24 cellular contexts compared by ENCODE assay signal in genomic region chr12:99948380-99948779, GRCh38. TPM values are rescaled to one million over a fixed set of nuclear protein-coding genes. Genes with fewer than 3 reads are reported as not detected.
"Had no signal": no experiment of that assay in that cellular context is flagged by ENCODE, and none has a peak within 500 bp of the region (broad histone marks: within the 10 kb centered on the region; RNA-seq: fewer than 3 reads in every experiment).

No MANE protein-coding gene starts in this region.

- DNase-seq: dermis blood vessel endothelial cell; effector memory CD4-positive, alpha-beta T cell; foreskin keratinocyte; heart right ventricle; hippocampal formation; left cardiac atrium; left lung; mesenchymal stem cell; mucosa of descending colon; naive B cell; pancreas; right lobe of liver; small intestine; stimulated activated CD4-positive, alpha-beta T cell treated with anti-CD3 and anti-CD28 coated beads, Interleukin-15, amount 100 ng/mL, for 24 hours; stimulated activated CD4-positive, alpha-beta T cell treated with anti-CD3 and anti-CD28 coated beads, Interleukin-2, amount 100 ng/mL, for 48 hours; stimulated activated naive B cell treated with anti-CD40 and anti-IgM and Interleukin-4, amounts not matched to agents 10 μg/mL and 1 μg/mL and 100 μg/mL, for 72 hours; upper lobe of right lung; uterus had no signal

- H3K36me3 ChIP-seq: esophagus muscularis mucosa, gastroesophageal sphincter, heart right ventricle, left lung, neutrophil, pancreas, right lobe of liver, thoracic aorta, tibial nerve, upper lobe of right lung, uterus had no signal

- H3K4me3 ChIP-seq: esophagus muscularis mucosa, gastroesophageal sphincter, heart right ventricle, left lung, mucosa of descending colon, pancreas, right lobe of liver, thoracic aorta, tibial nerve, upper lobe of right lung, uterus had no signal

- H3K4me1 ChIP-seq: esophagus muscularis mucosa, foreskin keratinocyte, gastroesophageal sphincter, heart right ventricle, left lung, pancreas, right lobe of liver, tibial nerve, upper lobe of right lung, uterus had no signal

- ATAC-seq: foreskin keratinocyte; gastroesophageal sphincter; heart right ventricle; left cardiac atrium; left lung; mucosa of descending colon; natural killer cell treated with Interleukin-12 subunit alpha and Interleukin-12 subunit beta and Interleukin-15 and Interleukin-18, amount 100 ng/mL, for 72 hours; pancreas; right lobe of liver; stimulated activated naive B cell treated with anti-CD40 and anti-IgM and Interleukin-4, amounts not matched to agents 10 μg/mL and 1 μg/mL and 100 μg/mL, for 72 hours; upper lobe of right lung had no signal

- H3K27ac ChIP-seq: esophagus muscularis mucosa, foreskin keratinocyte, gastroesophageal sphincter, heart right ventricle, left lung, neutrophil, pancreas, right lobe of liver, thoracic aorta, tibial nerve, upper lobe of right lung, uterus had no signal

- H3K9me3 ChIP-seq: esophagus muscularis mucosa, gastroesophageal sphincter, left lung, mucosa of descending colon, neutrophil, pancreas, right lobe of liver, thoracic aorta, upper lobe of right lung, uterus had no signal

- H3K27me3 ChIP-seq: esophagus muscularis mucosa, foreskin keratinocyte, gastroesophageal sphincter, heart right ventricle, left lung, neutrophil, pancreas, right lobe of liver, tibial nerve, upper lobe of right lung, uterus had no signal

RNA-seq across cellular contexts. Expression of gene ANKS1B, which starts 36.4 kb away (rescaled TPM):
- total RNA-seq: dermis blood vessel endothelial cell; natural killer cell treated with Interleukin-12 subunit alpha and Interleukin-12 subunit beta and Interleukin-15 and Interleukin-18, amount 100 ng/mL, for 72 hours had no signal
- polyA plus RNA-seq: foreskin keratinocyte had no signal
